In genomic region chr2:73970850-73971471, GRCh38 we compare ENCODE assay signal across 8 cellular contexts. TPM values are rescaled to one million over a fixed set of nuclear protein-coding genes. Genes with fewer than 3 reads are reported as not detected.
DNase-seq lines count a peak whose midpoint lies in the region; ATAC-seq and TF ChIP-seq lines count a peak whose summit lies in the region.

No MANE protein-coding gene starts in this region.

- intact Hi-C loops in ascending aorta (cut with DNase I) = no loop called here

- H3K4me1 ChIP-seq in Peyer's patch = peaks cover 0 to 23% (median 18%) of the 10 kb centered on the region in 4 donors
- H3K4me1 ChIP-seq in ascending aorta = peaks cover 8 to 15% of the 10 kb centered on the region in 2 donors
- peaks cover 32% of the 10 kb centered on the region for H3K4me1 ChIP-seq in mucosa of stomach (ENCODE audit: control insufficient read depth, insufficient read depth, low read length)

- H3K9ac ChIP-seq in mucosa of stomach (ENCODE audit: low read length) = peak overlapping the region; percentile 13

- H3K36me3 ChIP-seq in Peyer's patch (no peaks in the 10 kb centered on the region), ascending aorta (no peaks in the 10 kb centered on the region), mucosa of stomach (ENCODE audit: control insufficient read depth, insufficient read depth, low read length) (no peaks in the 10 kb centered on the region)

- H3K27me3 ChIP-seq in Peyer's patch = no peaks in the 10 kb centered on the region
- H3K27me3 ChIP-seq in ascending aorta = no peaks in the 10 kb centered on the region
- H3K27me3 ChIP-seq in mucosa of stomach (ENCODE audit: control insufficient read depth, insufficient read depth, low read length) = no peaks in the 10 kb centered on the region

- peak; percentile 89 for ATAC-seq in GM18909 (IDR thresholded peaks at IDR 0.05; ENCODE audit: poor library complexity, unreplicated experiment)
- ATAC-seq in HG03108 (IDR thresholded peaks at IDR 0.05; ENCODE audit: unreplicated experiment) = peak; percentile 80

- H3K9me3 ChIP-seq in Peyer's patch = no peaks in the 10 kb centered on the region
- no peaks in the 10 kb centered on the region for H3K9me3 ChIP-seq in ascending aorta
- H3K9me3 ChIP-seq in mucosa of stomach (ENCODE audit: control insufficient read depth, low read length) = no peaks in the 10 kb centered on the region

- H3K4me3 ChIP-seq in Peyer's patch (no peak overlapping the region), ascending aorta (peak overlapping the region in 1 of 2 donors; percentile 6), mucosa of stomach (ENCODE audit: low read length) (no peak overlapping the region)

- DNase-seq in C1 segment of cervical spinal cord (lab: John Stamatoyannopoulos, UW) = peak in 9 of 14 donors; percentile 9 to 54 (median 19)
- peak; percentile 77 to 89 (median 77) for DNase-seq in Peyer's patch
- peak; percentile 25 to 84 for DNase-seq in ascending aorta (ENCODE audit: low spot score in 2 of 2)
- DNase-seq in NCI-H146 treated with DMSO at 0.1 percent for 48 hours (lab: John Stamatoyannopoulos, UW; ENCODE audit: unreplicated experiment) = no peak
- no peak for DNase-seq in hepatic stellate cell (ENCODE audit: low spot score)

- H3K27ac ChIP-seq in Peyer's patch (peak overlapping the region in 3 of 4 donors; percentile 4 to 58 (median 57)), ascending aorta (peak overlapping the region; percentile 52 to 58)

- TF ChIP-seq POLR2A in Peyer's patch (IDR thresholded peaks at IDR 0.05) = no peak

- TF ChIP-seq CTCF in Peyer's patch (IDR thresholded peaks at IDR 0.05) (no peak), ascending aorta (IDR thresholded peaks at IDR 0.05) (no peak)

RNA-seq across cellular contexts. Expression of gene TET3, which starts 13.7 kb away (rescaled TPM):
- total RNA-seq in Peyer's patch (10 to 100 TPM; 18.2 to 38.7 (median 27.0) TPM), ascending aorta (22.7 TPM)

RNA-seq across cellular contexts. Expression of gene DGUOK, which starts 44.3 kb away (rescaled TPM):
- total RNA-seq in Peyer's patch (10 to 100 TPM; 24.2 to 44.5 (median 39.7) TPM), ascending aorta (79.7 TPM)

Comparison
In these comparisons a context has a peak if more than half of its experiments do, and no peak if none do; other contexts are left out.
1. DNase-seq: peak in C1 segment of cervical spinal cord (9 of 14), Peyer's patch (3 of 3) and ascending aorta (2 of 2); none in NCI-H146 treated with DMSO at 0.1 percent for 48 hours (single experiment) and hepatic stellate cell (single experiment).